20 cellular contexts compared by ENCODE assay signal in genomic region chr5:76688836-76689235, GRCh38. TPM values are rescaled to one million over a fixed set of nuclear protein-coding genes. Genes with fewer than 3 reads are reported as not detected.
DNase-seq lines count a peak whose midpoint lies in the region; ATAC-seq, FAIRE-seq and TF ChIP-seq lines count a peak whose summit lies in the region.
"Had no signal": no experiment of that assay in that cellular context is flagged by ENCODE, and none has a peak within 500 bp of the region (broad histone marks: within the 10 kb centered on the region; RNA-seq: fewer than 3 reads in every experiment).

No MANE protein-coding gene starts in this region.

- POLR2A ChIA-PET in HCT116 (lab: Charles Lee), result no interaction called here
- POLR2A ChIA-PET in WTC11 (lab: Charles Lee), result no interaction called here

- H3K27me3 ChIP-seq in HCT116 (ENCODE audit: insufficient read depth, low read length), result no peaks in the 10 kb centered on the region
- no peaks in the 10 kb centered on the region for H3K27me3 ChIP-seq in astrocyte (ENCODE audit: insufficient read depth, low read length)
- no peaks in the 10 kb centered on the region for H3K27me3 ChIP-seq in hepatocyte
- no peaks in the 10 kb centered on the region for H3K27me3 ChIP-seq in small intestine (ENCODE audit: control insufficient read depth in 2 of 2, insufficient read depth in 2 of 2, low read length in 2 of 2)
- H3K27me3 ChIP-seq: ascending aorta, BE2C, right lobe of liver had no signal

- TF ChIP-seq POLR2A in HCT116 (IDR thresholded peaks at IDR 0.05; ENCODE audit: borderline replicate concordance, extremely low read depth, insufficient read depth, insufficient read length), result no peak

- CTCF ChIA-PET in HCT116 (lab: Charles Lee), result no interaction called here
- CTCF ChIA-PET in WTC11 (lab: Charles Lee), result interaction anchor here (1.5 to 2.2 kb wide), 2 partner anchors 86 kb away, joined by 4 to 7 read pairs; no protein-coding TSS in a partner anchor

- RAD21 ChIA-PET in HCT116 (lab: Charles Lee; ENCODE audit: low non-redundant PET in 1 of 2, low total read pairs in 2 of 2, uncharacterized antibody in 2 of 2, unreplicated experiment in 2 of 2), result no interaction called here

- no peaks in the 10 kb centered on the region for H3K36me3 Mint-ChIP-seq in astrocyte (ENCODE audit: low read depth, unreplicated experiment)
- peaks cover 12% of the 10 kb centered on the region; the same call in 1 of the 2 replicates for H3K36me3 Mint-ChIP-seq in WTC11

- peak overlapping the region; percentile 38; the same call in 1 of the 2 replicates for H3K4me2 ChIP-seq in HCT116 (ENCODE audit: low read length)
- H3K4me2 ChIP-seq in astrocyte (ENCODE audit: low read length), result peak overlapping the region; percentile 57
- no peak overlapping the region for H3K4me2 ChIP-seq in hepatocyte

- no peak overlapping the region for H3K9ac ChIP-seq in HCT116 (ENCODE audit: low read length)
- peak overlapping the region; percentile 37 for H3K9ac ChIP-seq in astrocyte (ENCODE audit: low read length)

- no peak overlapping the region for H3K4me3 ChIP-seq in HCT116 (replicated peaks in 1 of 2; ENCODE audit: low read depth in 1 of 2, low read length in 2 of 2)
- no peak overlapping the region for H3K4me3 ChIP-seq in astrocyte (ENCODE audit: insufficient read depth, low read depth, low read length)
- H3K4me3 ChIP-seq in hepatocyte, result no peak overlapping the region
- H3K4me3 ChIP-seq in small intestine (ENCODE audit: low read depth in 1 of 2, low read length in 2 of 2), result no peak overlapping the region
- H3K4me3 ChIP-seq: ascending aorta, mucosa of descending colon, right lobe of liver had no signal

- BruUV-seq in HCT116 (replicated peaks; lab: Mats Ljungman, UMichigan), result no TSS peak

- 0 out of 2 replicates have a peak, but pooled peaks cover 3% of the 10 kb centered on the region for H3K9me2 ChIP-seq in HCT116 (ENCODE audit: insufficient read depth)
- no peaks in the 10 kb centered on the region for H3K9me2 ChIP-seq in hepatocyte (replicated peaks; ENCODE audit: insufficient read depth)

- peak overlapping the region; percentile 44; the same call in 1 of the 2 replicates for H3K27ac ChIP-seq in HCT116 (ENCODE audit: low read depth, low read length)
- peak overlapping the region; percentile 98 for H3K27ac ChIP-seq in astrocyte (ENCODE audit: low read depth, low read length)
- H3K27ac ChIP-seq in hepatocyte, result peak overlapping the region; percentile 5
- H3K27ac ChIP-seq in small intestine (ENCODE audit: low read depth in 1 of 2, low read length in 1 of 2), result no peak overlapping the region
- H3K27ac ChIP-seq: right lobe of liver had no signal

- H3K9me3 Mint-ChIP-seq in astrocyte (ENCODE audit: unreplicated experiment) (peaks cover 8% of the 10 kb centered on the region), WTC11 (no peaks in the 10 kb centered on the region)

- 46% methylated on average over 3 of the region's 3 CpGs for WGBS in hepatocyte (ENCODE audit: low lambda C conversion rate, missing lambda C conversion rate)
- WGBS in small intestine, 3 donors, result 24 to 55% (median 33%) methylated on average over 3 of the region's 3 CpGs

- H3K4me3 Mint-ChIP-seq in astrocyte (ENCODE audit: unreplicated experiment), result no peak overlapping the region
- H3K4me3 Mint-ChIP-seq in WTC11, result no peak overlapping the region

- H3K36me3 ChIP-seq in HCT116 (ENCODE audit: control insufficient read depth in 1 of 2, insufficient read depth in 2 of 2, low read length in 2 of 2) (no peaks in the 10 kb centered on the region), astrocyte (ENCODE audit: insufficient read depth, low read length) (no peaks in the 10 kb centered on the region), hepatocyte (replicated peaks; ENCODE audit: insufficient read depth, low read depth) (no peaks in the 10 kb centered on the region), small intestine (ENCODE audit: control insufficient read depth in 2 of 2, insufficient read depth in 2 of 2, low read length in 2 of 2) (peaks cover 0 to 9% of the 10 kb centered on the region in 2 donors)
- H3K36me3 ChIP-seq: ascending aorta, BE2C had no signal

- no peaks in the 10 kb centered on the region for H3K79me2 ChIP-seq in HCT116 (ENCODE audit: insufficient read depth, low read length)
- no peaks in the 10 kb centered on the region for H3K79me2 ChIP-seq in astrocyte (ENCODE audit: insufficient read depth, low read length)
- H3K79me2 ChIP-seq in hepatocyte, result no peaks in the 10 kb centered on the region

- TF ChIP-seq CTCF in HCT116 (IDR thresholded peaks at IDR 0.05 in 2 of 3, conservative IDR thresholded peaks at IDR 0.05 in 1 of 3; ENCODE audit: borderline replicate concordance in 1 of 3, insufficient read depth in 1 of 3, low read depth in 2 of 3, low read length in 2 of 3) (no peak), astrocyte (IDR thresholded peaks at IDR 0.05; ENCODE audit: insufficient read depth, low read depth, low read length) (no peak), hepatocyte (IDR thresholded peaks at IDR 0.05; ENCODE audit: poor library complexity) (no peak), WTC11 (IDR thresholded peaks at IDR 0.05) (no peak)

- H3K4me1 Mint-ChIP-seq in astrocyte (ENCODE audit: low read depth, unreplicated experiment), result peaks cover 60% of the 10 kb centered on the region
- no peaks in the 10 kb centered on the region for H3K4me1 Mint-ChIP-seq in WTC11

- H2AFZ ChIP-seq in HCT116 (ENCODE audit: low read depth, low read length, poor library complexity, severe bottlenecking), result peak overlapping the region; percentile 90
- no peak overlapping the region for H2AFZ ChIP-seq in astrocyte (ENCODE audit: low read depth, low read length)
- no peak overlapping the region for H2AFZ ChIP-seq in hepatocyte

- H3K27me3 Mint-ChIP-seq in astrocyte (ENCODE audit: low read depth, unreplicated experiment) (no peaks in the 10 kb centered on the region), WTC11 (ENCODE audit: low read depth) (no peaks in the 10 kb centered on the region)

- no peak for DNase-seq in HCT116 (ENCODE audit: low read depth, low spot score)
- DNase-seq in astrocyte (ENCODE audit: low read depth), result no peak
- peak; percentile 22 for DNase-seq in hepatocyte (ENCODE audit: low spot score)
- peak; percentile 74 for DNase-seq in small intestine
- no peak for DNase-seq in WTC11 (ENCODE audit: low spot score)
- DNase-seq: activated naive CD4-positive, alpha-beta T cell treated with Interleukin-2 at 50 U/mL for 16 hours; BE2C; cortex of kidney; hypothalamus; left colon; mucosa of descending colon; NCI-H1105 treated with DMSO at 0.1 percent for 48 hours; nucleus accumbens; right lobe of liver; stimulated activated CD4-positive, alpha-beta T cell treated with anti-CD3 and anti-CD28 coated beads, Interleukin-2, amount 100 ng/mL, for 48 hours; substantia nigra had no signal

- no peak for TF ChIP-seq RAD21 in HCT116 (IDR thresholded peaks at IDR 0.05; ENCODE audit: low read depth)

- intact Hi-C loops in HCT116 (cut with micrococcal nuclease), result no loop called here

- ATAC-seq in HCT116, result no peak
- ATAC-seq in HG02610 (IDR thresholded peaks at IDR 0.05; ENCODE audit: unreplicated experiment), result no peak
- ATAC-seq in HG03045 (IDR thresholded peaks at IDR 0.05; ENCODE audit: unreplicated experiment), result no peak
- ATAC-seq in WTC11, result no peak
- ATAC-seq: left colon, mucosa of descending colon, right lobe of liver had no signal

- H3K4me1 ChIP-seq in HCT116 (ENCODE audit: control insufficient read depth in 1 of 2, insufficient read depth in 2 of 2, low read length in 2 of 2), result peaks cover 18 to 38% of the 10 kb centered on the region in 2 experiments
- peaks cover 34% of the 10 kb centered on the region for H3K4me1 ChIP-seq in astrocyte (ENCODE audit: insufficient read depth, low read length)
- H3K4me1 ChIP-seq in hepatocyte (ENCODE audit: insufficient read depth), result peaks cover 38% of the 10 kb centered on the region
- peaks cover 0 to 5% of the 10 kb centered on the region in 2 donors for H3K4me1 ChIP-seq in small intestine (ENCODE audit: control insufficient read depth in 2 of 2, insufficient read depth in 1 of 2, low read depth in 1 of 2, low read length in 1 of 2)
- H3K4me1 ChIP-seq: BE2C had no signal

- peak overlapping the region; percentile 98 for H3K27ac Mint-ChIP-seq in astrocyte (ENCODE audit: unreplicated experiment)
- no peak overlapping the region for H3K27ac Mint-ChIP-seq in WTC11

- no peak for FAIRE-seq in astrocyte (lab: Jason Lieb, UNC)
- no peak for FAIRE-seq in small intestine (lab: Jason Lieb, UNC)
- FAIRE-seq: H1 had no signal

- no peaks in the 10 kb centered on the region for H4K20me1 ChIP-seq in HCT116 (ENCODE audit: insufficient read depth)
- no peaks in the 10 kb centered on the region for H4K20me1 ChIP-seq in astrocyte (ENCODE audit: insufficient read depth, low read length)
- no peaks in the 10 kb centered on the region for H4K20me1 ChIP-seq in hepatocyte (ENCODE audit: insufficient read depth, poor library complexity, severe bottlenecking)

- no peaks in the 10 kb centered on the region for H3K9me3 ChIP-seq in HCT116 (ENCODE audit: control insufficient read depth in 1 of 2, insufficient read depth in 1 of 2, low read depth in 1 of 2, low read length in 2 of 2)
- no peaks in the 10 kb centered on the region for H3K9me3 ChIP-seq in astrocyte (ENCODE audit: insufficient read depth, low read depth, low read length)
- no peaks in the 10 kb centered on the region for H3K9me3 ChIP-seq in hepatocyte (ENCODE audit: low read depth)
- H3K9me3 ChIP-seq in small intestine (ENCODE audit: control insufficient read depth, low read depth), result no peaks in the 10 kb centered on the region
- H3K9me3 ChIP-seq: ascending aorta, BE2C, mucosa of descending colon, right lobe of liver had no signal

TF ChIP-seq in HCT116, 20 proteins besides CTCF, POLR2A, EP300 and RAD21 (continues in another document):
- no peak for TF ChIP-seq POLR2AphosphoS5 (IDR thresholded peaks at IDR 0.05; ENCODE audit: low read depth, low read length)
- TF ChIP-seq CEBPB (IDR thresholded peaks at IDR 0.05; ENCODE audit: low read depth), result no peak
- TF ChIP-seq ZNF274 (IDR thresholded peaks at IDR 0.05; ENCODE audit: low read depth, low read length), result no peak
- TF ChIP-seq EZH2phosphoT487 (IDR thresholded peaks at IDR 0.05; ENCODE audit: borderline replicate concordance), result no peak
- TF ChIP-seq ELF1 (IDR thresholded peaks at IDR 0.05; ENCODE audit: borderline replicate concordance, low read depth), result no peak

TF ChIP-seq in WTC11, 78 proteins besides CTCF, POLR2A, EP300 and RAD21 (continues in another document):
- TF ChIP-seq SOX15 (CRISPR knock-in tag; IDR thresholded peaks at IDR 0.05) (no peak), RELA (CRISPR knock-in tag; IDR thresholded peaks at IDR 0.05; ENCODE audit: borderline replicate concordance) (no peak), GTF2I (CRISPR knock-in tag; conservative IDR thresholded peaks at IDR 0.05) (no peak), ZNF317 (CRISPR knock-in tag; IDR thresholded peaks at IDR 0.05; ENCODE audit: borderline replicate concordance, low read depth) (no peak), CBFB (CRISPR knock-in tag; IDR thresholded peaks at IDR 0.05; ENCODE audit: low read depth) (no peak), NR2C2 (CRISPR knock-in tag; IDR thresholded peaks at IDR 0.05) (no peak)

RNA-seq across cellular contexts. Expression of gene F2R, which starts 27.1 kb away (rescaled TPM):
- total RNA-seq in HCT116 (2021; ENCODE audit: unreplicated experiment) (16.6 TPM), astrocyte (285 and 331 TPM in 2 replicates), hepatocyte (48.1 and 48.9 TPM in 2 replicates), WTC11 (2021) (18.4 to 19.8 TPM (median 19.0 TPM) in 3 replicates)
- 14.1 and 18.5 TPM in 2 replicates for polyA plus RNA-seq in HCT116 (2012)
- polyA plus RNA-seq in hepatocyte (27.1 and 33.5 TPM in 2 replicates), small intestine (1 to 10 TPM in 2 of 3 donors, under 1 TPM in 1; 0.45 to 9.8 (median 2.4) TPM)

Comparison
In these comparisons a context has a peak if more than half of its experiments do, and no peak if none do; other contexts are left out.
1. DNase-seq: peak in hepatocyte (single experiment) and small intestine (single experiment); none in HCT116 (single experiment), astrocyte (single experiment) and WTC11 (single experiment).
2. H3K27ac ChIP-seq: peak in HCT116 (single experiment), astrocyte (single experiment) and hepatocyte (single experiment); none in small intestine (0 of 2).